ENCODE assay signal across 1 cellular context in genomic region chr1:228407118-228408040, GRCh38.
TF ChIP-seq lines count a peak whose summit lies in the region.

No MANE protein-coding gene starts in this region.

TF ChIP-seq in K562, 482 proteins besides CTCF, POLR2A, EP300 and RAD21 (continued from another document and continues in another):
- TF ChIP-seq ZMIZ1 (IDR thresholded peaks at IDR 0.05; ENCODE audit: low read depth in 2 of 2, low read length in 2 of 2) (no peak), POLR2B (IDR thresholded peaks at IDR 0.05; ENCODE audit: low read depth, partially characterized antibody) (no peak), ZNF586 (CRISPR knock-in tag; conservative IDR thresholded peaks at IDR 0.05) (no peak), C11orf30 (IDR thresholded peaks at IDR 0.05; ENCODE audit: low read depth) (no peak), KDM4B (IDR thresholded peaks at IDR 0.05; ENCODE audit: borderline replicate concordance in 2 of 2, low read depth in 1 of 2) (no peak), CHD2 (IDR thresholded peaks at IDR 0.05; ENCODE audit: low read depth, low read length) (no peak), ZNF280B (CRISPR knock-in tag; IDR thresholded peaks at IDR 0.05) (no peak), ZFP30 (CRISPR knock-in tag; IDR thresholded peaks at IDR 0.05; ENCODE audit: borderline replicate concordance) (no peak), SMAD2 (IDR thresholded peaks at IDR 0.05; ENCODE audit: low read depth, low read length) (no peak), TRIM25 (IDR thresholded peaks at IDR 0.05; ENCODE audit: borderline replicate concordance) (no peak), TCF7 (IDR thresholded peaks at IDR 0.05; ENCODE audit: borderline replicate concordance) (no peak), ZNF134 (CRISPR knock-in tag; conservative IDR thresholded peaks at IDR 0.05) (no peak), SMAD4 (CRISPR knock-in tag; conservative IDR thresholded peaks at IDR 0.05) (no peak), BRF2 (IDR thresholded peaks at IDR 0.05; ENCODE audit: borderline replicate concordance, insufficient read depth, insufficient read length) (no peak), PHF20 (IDR thresholded peaks at IDR 0.05; ENCODE audit: partially characterized antibody) (no peak), SFPQ (IDR thresholded peaks at IDR 0.05; ENCODE audit: low read depth, low read length) (no peak), HEY1 (CRISPR knock-in tag; IDR thresholded peaks at IDR 0.05; ENCODE audit: borderline replicate concordance) (no peak), SETDB1 (IDR thresholded peaks at IDR 0.05; ENCODE audit: low read length) (no peak), ZBTB11 (CRISPR knock-in tag; IDR thresholded peaks at IDR 0.05) (peak in 1 of 3 experiments; percentile 44; a peak in 1 of 6 replicates), FOS (IDR thresholded peaks at IDR 0.05; ENCODE audit: extremely low read depth, insufficient read length) (no peak), PHF8 (IDR thresholded peaks at IDR 0.05; ENCODE audit: borderline replicate concordance, low read length) (peak; percentile 56; the same call in 1 of the 2 replicates), KDM2B (CRISPR knock-in tag; IDR thresholded peaks at IDR 0.05) (0 out of 2 replicates have a peak, but pooled peaks have one; percentile 70), ZNF184 (CRISPR knock-in tag; IDR thresholded peaks at IDR 0.05) (no peak), BRCA1 (IDR thresholded peaks at IDR 0.05) (no peak), BRCA1 (CRISPR knock-in tag; IDR thresholded peaks at IDR 0.05) (no peak), ZNF444 (CRISPR knock-in tag; IDR thresholded peaks at IDR 0.05) (peak; percentile 98), TAF9B (IDR thresholded peaks at IDR 0.05; ENCODE audit: partially characterized antibody) (no peak), ZBTB17 (CRISPR knock-in tag; IDR thresholded peaks at IDR 0.05) (peak; percentile 54; the same call in 1 of the 2 replicates), NKRF (IDR thresholded peaks at IDR 0.05; ENCODE audit: borderline replicate concordance) (0 out of 2 replicates have a peak, but pooled peaks have one; percentile 29), L3MBTL2 (IDR thresholded peaks at IDR 0.05) (no peak), KLF6 (CRISPR knock-in tag; IDR thresholded peaks at IDR 0.05; ENCODE audit: borderline replicate concordance) (no peak), ZNF395 (CRISPR knock-in tag; IDR thresholded peaks at IDR 0.05) (peak; percentile 45; the same call in 1 of the 2 replicates), NONO (IDR thresholded peaks at IDR 0.05; ENCODE audit: low read depth in 2 of 2, low read length in 1 of 2) (no peak), PKNOX1 (IDR thresholded peaks at IDR 0.05) (peak; percentile 22; the same call in 1 of the 2 replicates), ZNF668 (CRISPR knock-in tag; IDR thresholded peaks at IDR 0.05) (no peak), MAFK (IDR thresholded peaks at IDR 0.05; ENCODE audit: low read length) (0 out of 2 replicates have a peak, but pooled peaks have one; percentile 14), CEBPB (tag; IDR thresholded peaks at IDR 0.05) (no peak), DLX4 (CRISPR knock-in tag; IDR thresholded peaks at IDR 0.05) (no peak), TCF7L2 (IDR thresholded peaks at IDR 0.05; ENCODE audit: low read depth, low read length) (no peak), VEZF1 (CRISPR knock-in tag; IDR thresholded peaks at IDR 0.05) (peak; percentile 88; the same call in 1 of the 2 replicates), ZNF589 (CRISPR knock-in tag; IDR thresholded peaks at IDR 0.05; ENCODE audit: low read depth) (no peak)
